In the genomic region with DNA sequence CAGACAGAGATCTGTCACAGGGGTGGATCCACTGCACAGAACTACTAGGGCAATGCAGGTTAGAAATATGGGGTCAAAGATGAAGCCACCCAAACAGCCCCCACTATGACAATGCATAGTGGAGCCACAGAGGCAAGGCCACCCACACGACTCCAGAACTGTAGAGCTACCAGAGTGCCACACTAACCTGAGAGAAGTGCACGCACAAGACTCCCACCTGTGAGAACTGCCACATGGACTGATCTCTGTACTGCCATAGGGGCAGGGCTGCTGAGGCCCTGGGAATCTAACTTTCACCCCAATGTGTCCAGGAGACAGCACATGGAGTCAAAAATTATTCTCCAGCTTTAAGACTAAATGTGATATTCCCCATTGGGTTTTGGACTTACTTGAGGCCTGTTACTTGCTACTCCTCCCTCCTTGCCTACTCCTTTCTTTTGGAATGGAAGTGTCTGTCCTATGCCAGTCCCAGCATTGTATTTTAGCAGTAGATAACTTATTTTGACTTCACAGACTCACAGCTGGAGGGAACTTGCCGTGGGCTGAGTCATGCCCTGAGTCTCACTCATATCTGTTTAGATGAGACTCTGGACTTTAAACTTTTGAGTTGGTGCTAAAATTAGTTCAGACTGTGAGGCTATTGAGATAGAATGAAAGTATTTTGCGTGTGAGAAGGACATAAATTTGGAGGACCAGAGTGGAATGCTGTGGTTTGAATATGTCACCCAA, we compare ENCODE assay signal across 1 cellular context.
TF ChIP-seq lines count a peak whose summit lies in the region.

No MANE protein-coding gene starts in this region.

TF ChIP-seq in K562, 482 proteins besides CTCF, POLR2A, EP300 and RAD21 (continued from another document and continues in another):
- TF ChIP-seq, protein P1, sequence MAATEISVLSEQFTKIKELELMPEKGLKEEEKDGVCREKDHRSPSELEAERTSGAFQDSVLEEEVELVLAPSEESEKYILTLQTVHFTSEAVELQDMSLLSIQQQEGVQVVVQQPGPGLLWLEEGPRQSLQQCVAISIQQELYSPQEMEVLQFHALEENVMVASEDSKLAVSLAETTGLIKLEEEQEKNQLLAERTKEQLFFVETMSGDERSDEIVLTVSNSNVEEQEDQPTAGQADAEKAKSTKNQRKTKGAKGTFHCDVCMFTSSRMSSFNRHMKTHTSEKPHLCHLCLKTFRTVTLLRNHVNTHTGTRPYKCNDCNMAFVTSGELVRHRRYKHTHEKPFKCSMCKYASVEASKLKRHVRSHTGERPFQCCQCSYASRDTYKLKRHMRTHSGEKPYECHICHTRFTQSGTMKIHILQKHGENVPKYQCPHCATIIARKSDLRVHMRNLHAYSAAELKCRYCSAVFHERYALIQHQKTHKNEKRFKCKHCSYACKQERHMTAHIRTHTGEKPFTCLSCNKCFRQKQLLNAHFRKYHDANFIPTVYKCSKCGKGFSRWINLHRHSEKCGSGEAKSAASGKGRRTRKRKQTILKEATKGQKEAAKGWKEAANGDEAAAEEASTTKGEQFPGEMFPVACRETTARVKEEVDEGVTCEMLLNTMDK (IDR thresholded peaks at IDR 0.05; ENCODE audit: borderline replicate concordance, insufficient read depth, low read depth, low read length, poor library complexity, severe bottlenecking), result no peak
- TF ChIP-seq ZFX (CRISPR knock-in tag; IDR thresholded peaks at IDR 0.05), result no peak; the same call in 1 of the 2 replicates
- peak in 1 of 2 experiments; percentile 9; a peak in 2 of 4 replicates for TF ChIP-seq ARNT (IDR thresholded peaks at IDR 0.05)
- TF ChIP-seq DDX20 (tag; IDR thresholded peaks at IDR 0.05; ENCODE audit: low read depth), result peak; percentile 48; the same call in 1 of the 2 replicates
- peak; percentile 59; the same call in 1 of the 2 replicates for TF ChIP-seq STAT5A (IDR thresholded peaks at IDR 0.05; ENCODE audit: borderline replicate concordance, low read length)
- TF ChIP-seq ZNF507 (tag; conservative IDR thresholded peaks at IDR 0.05), result no peak
- TF ChIP-seq DNMT1 (IDR thresholded peaks at IDR 0.05), result no peak
- no peak for TF ChIP-seq PTRF (tag; IDR thresholded peaks at IDR 0.05)
- TF ChIP-seq CAMTA2 (CRISPR knock-in tag; conservative IDR thresholded peaks at IDR 0.05), result no peak
- no peak for TF ChIP-seq ATF4 (CRISPR knock-in tag; IDR thresholded peaks at IDR 0.05)
- TF ChIP-seq SETDB1 (IDR thresholded peaks at IDR 0.05; ENCODE audit: low read length), result no peak
- no peak for TF ChIP-seq IRF2 (CRISPR knock-in tag; IDR thresholded peaks at IDR 0.05)
- no peak for TF ChIP-seq HINFP (tag; conservative IDR thresholded peaks at IDR 0.05; ENCODE audit: low read depth)
- TF ChIP-seq MECOM (CRISPR knock-in tag; IDR thresholded peaks at IDR 0.05), result no peak
- peak; percentile 83; the same call in 1 of the 2 replicates for TF ChIP-seq ATF7 (IDR thresholded peaks at IDR 0.05)
- peak; percentile 82 for TF ChIP-seq SMARCA4 (IDR thresholded peaks at IDR 0.05)
- no peak for TF ChIP-seq MTA1 (IDR thresholded peaks at IDR 0.05; ENCODE audit: borderline replicate concordance)
- TF ChIP-seq COPS2 (conservative IDR thresholded peaks at IDR 0.05), result no peak
- no peak for TF ChIP-seq ATF1 (CRISPR knock-in tag; IDR thresholded peaks at IDR 0.05)
- TF ChIP-seq ATF1 (tag; IDR thresholded peaks at IDR 0.05), result no peak
- TF ChIP-seq TGIF2 (CRISPR knock-in tag; IDR thresholded peaks at IDR 0.05), result no peak
- no peak for TF ChIP-seq ZBED1 (IDR thresholded peaks at IDR 0.05)
- TF ChIP-seq, protein P2, sequence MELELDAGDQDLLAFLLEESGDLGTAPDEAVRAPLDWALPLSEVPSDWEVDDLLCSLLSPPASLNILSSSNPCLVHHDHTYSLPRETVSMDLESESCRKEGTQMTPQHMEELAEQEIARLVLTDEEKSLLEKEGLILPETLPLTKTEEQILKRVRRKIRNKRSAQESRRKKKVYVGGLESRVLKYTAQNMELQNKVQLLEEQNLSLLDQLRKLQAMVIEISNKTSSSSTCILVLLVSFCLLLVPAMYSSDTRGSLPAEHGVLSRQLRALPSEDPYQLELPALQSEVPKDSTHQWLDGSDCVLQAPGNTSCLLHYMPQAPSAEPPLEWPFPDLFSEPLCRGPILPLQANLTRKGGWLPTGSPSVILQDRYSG (tag; conservative IDR thresholded peaks at IDR 0.05; ENCODE audit: low read depth), result 0 out of 2 replicates have a peak, but pooled peaks have one; percentile 45
- TF ChIP-seq, protein P3, sequence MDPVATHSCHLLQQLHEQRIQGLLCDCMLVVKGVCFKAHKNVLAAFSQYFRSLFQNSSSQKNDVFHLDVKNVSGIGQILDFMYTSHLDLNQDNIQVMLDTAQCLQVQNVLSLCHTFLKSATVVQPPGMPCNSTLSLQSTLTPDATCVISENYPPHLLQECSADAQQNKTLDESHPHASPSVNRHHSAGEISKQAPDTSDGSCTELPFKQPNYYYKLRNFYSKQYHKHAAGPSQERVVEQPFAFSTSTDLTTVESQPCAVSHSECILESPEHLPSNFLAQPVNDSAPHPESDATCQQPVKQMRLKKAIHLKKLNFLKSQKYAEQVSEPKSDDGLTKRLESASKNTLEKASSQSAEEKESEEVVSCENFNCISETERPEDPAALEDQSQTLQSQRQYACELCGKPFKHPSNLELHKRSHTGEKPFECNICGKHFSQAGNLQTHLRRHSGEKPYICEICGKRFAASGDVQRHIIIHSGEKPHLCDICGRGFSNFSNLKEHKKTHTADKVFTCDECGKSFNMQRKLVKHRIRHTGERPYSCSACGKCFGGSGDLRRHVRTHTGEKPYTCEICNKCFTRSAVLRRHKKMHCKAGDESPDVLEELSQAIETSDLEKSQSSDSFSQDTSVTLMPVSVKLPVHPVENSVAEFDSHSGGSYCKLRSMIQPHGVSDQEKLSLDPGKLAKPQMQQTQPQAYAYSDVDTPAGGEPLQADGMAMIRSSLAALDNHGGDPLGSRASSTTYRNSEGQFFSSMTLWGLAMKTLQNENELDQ (CRISPR knock-in tag; IDR thresholded peaks at IDR 0.05; ENCODE audit: borderline replicate concordance), result no peak
- no peak for TF ChIP-seq ZC3H11A (IDR thresholded peaks at IDR 0.05; ENCODE audit: low read depth, low read length)
- no peak for TF ChIP-seq ZNF764 (CRISPR knock-in tag; IDR thresholded peaks at IDR 0.05; ENCODE audit: low read depth)
- TF ChIP-seq HDAC8 (tag; IDR thresholded peaks at IDR 0.05), result no peak
- no peak for TF ChIP-seq MBD1 (CRISPR knock-in tag; IDR thresholded peaks at IDR 0.05)
- TF ChIP-seq ZNF324 (CRISPR knock-in tag; IDR thresholded peaks at IDR 0.05), result no peak
- no peak for TF ChIP-seq ZNF561 (CRISPR knock-in tag; conservative IDR thresholded peaks at IDR 0.05)
- no peak for TF ChIP-seq SAP30 (IDR thresholded peaks at IDR 0.05; ENCODE audit: borderline replicate concordance, insufficient read depth, low read depth, low read length, poor library complexity, severe bottlenecking)
- no peak for TF ChIP-seq BHLHE40 (IDR thresholded peaks at IDR 0.05; ENCODE audit: low read length)
- TF ChIP-seq EGR1 (conservative IDR thresholded peaks at IDR 0.05), result peak; percentile 66; the same call in 1 of the 2 replicates
- no peak for TF ChIP-seq ZNF347 (CRISPR knock-in tag; IDR thresholded peaks at IDR 0.05; ENCODE audit: low read depth)
- TF ChIP-seq ADNP (tag; IDR thresholded peaks at IDR 0.05), result no peak
- 0 out of 2 replicates have a peak, but pooled peaks have one; percentile 20 for TF ChIP-seq LCOR (CRISPR knock-in tag; IDR thresholded peaks at IDR 0.05)
- no peak for TF ChIP-seq RBM17 (IDR thresholded peaks at IDR 0.05; ENCODE audit: borderline replicate concordance, low read depth, low read length)
- no peak for TF ChIP-seq ZNF184 (CRISPR knock-in tag; IDR thresholded peaks at IDR 0.05)
- no peak for TF ChIP-seq HNRNPH1 (optimal IDR thresholded peaks at IDR 0.05; ENCODE audit: low read depth, low read length)
- TF ChIP-seq, protein P4, sequence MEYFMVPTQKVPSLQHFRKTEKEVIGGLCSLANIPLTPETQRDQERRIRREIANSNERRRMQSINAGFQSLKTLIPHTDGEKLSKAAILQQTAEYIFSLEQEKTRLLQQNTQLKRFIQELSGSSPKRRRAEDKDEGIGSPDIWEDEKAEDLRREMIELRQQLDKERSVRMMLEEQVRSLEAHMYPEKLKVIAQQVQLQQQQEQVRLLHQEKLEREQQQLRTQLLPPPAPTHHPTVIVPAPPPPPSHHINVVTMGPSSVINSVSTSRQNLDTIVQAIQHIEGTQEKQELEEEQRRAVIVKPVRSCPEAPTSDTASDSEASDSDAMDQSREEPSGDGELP (CRISPR knock-in tag; IDR thresholded peaks at IDR 0.05; ENCODE audit: borderline replicate concordance), result peak; percentile 69
- no peak for TF ChIP-seq HEY1 (CRISPR knock-in tag; IDR thresholded peaks at IDR 0.05; ENCODE audit: borderline replicate concordance)
- no peak for TF ChIP-seq MCM3 (IDR thresholded peaks at IDR 0.05)
- no peak for TF ChIP-seq RAD51 (IDR thresholded peaks at IDR 0.05; ENCODE audit: borderline replicate concordance, low read depth)
- TF ChIP-seq, protein P5, sequence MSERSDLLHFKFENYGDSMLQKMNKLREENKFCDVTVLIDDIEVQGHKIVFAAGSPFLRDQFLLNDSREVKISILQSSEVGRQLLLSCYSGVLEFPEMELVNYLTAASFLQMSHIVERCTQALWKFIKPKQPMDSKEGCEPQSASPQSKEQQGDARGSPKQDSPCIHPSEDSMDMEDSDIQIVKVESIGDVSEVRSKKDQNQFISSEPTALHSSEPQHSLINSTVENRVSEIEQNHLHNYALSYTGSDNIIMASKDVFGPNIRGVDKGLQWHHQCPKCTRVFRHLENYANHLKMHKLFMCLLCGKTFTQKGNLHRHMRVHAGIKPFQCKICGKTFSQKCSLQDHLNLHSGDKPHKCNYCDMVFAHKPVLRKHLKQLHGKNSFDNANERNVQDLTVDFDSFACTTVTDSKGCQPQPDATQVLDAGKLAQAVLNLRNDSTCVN (CRISPR knock-in tag; IDR thresholded peaks at IDR 0.05), result no peak
- peak in 1 of 2 experiments; percentile 95; a peak in 3 of 4 replicates for TF ChIP-seq TBL1XR1 (IDR thresholded peaks at IDR 0.05; ENCODE audit: low read length in 2 of 2)
- no peak for TF ChIP-seq PTBP1 (IDR thresholded peaks at IDR 0.05; ENCODE audit: low read depth, low read length)
- TF ChIP-seq ZNF239 (CRISPR knock-in tag; IDR thresholded peaks at IDR 0.05), result no peak
- TF ChIP-seq HDGF (IDR thresholded peaks at IDR 0.05), result no peak
- peak; percentile 99 for TF ChIP-seq PRDM10 (IDR thresholded peaks at IDR 0.05; ENCODE audit: partially characterized antibody)
- TF ChIP-seq ETV6 (IDR thresholded peaks at IDR 0.05; ENCODE audit: borderline replicate concordance in 1 of 2, low read depth in 2 of 2, low read length in 1 of 2), result no peak
- TF ChIP-seq ETV6 (CRISPR knock-in tag; IDR thresholded peaks at IDR 0.05; ENCODE audit: borderline replicate concordance), result no peak
